23 cellular contexts compared by ENCODE assay signal in genomic region chr1:34904236-34905097, GRCh38. TPM values are rescaled to one million over a fixed set of nuclear protein-coding genes. Genes with fewer than 3 reads are reported as not detected.
"Had no signal": no experiment of that assay in that cellular context is flagged by ENCODE, and none has a peak within 500 bp of the region (broad histone marks: within the 10 kb centered on the region; RNA-seq: fewer than 3 reads in every experiment).

No MANE protein-coding gene starts in this region.

- FAIRE-seq: colon, keratinocyte had no signal

- H3K36me3 ChIP-seq: heart right ventricle, right lobe of liver, tibial artery had no signal

- H3K4me3 ChIP-seq: body of pancreas, heart right ventricle, right lobe of liver, skin epidermis, tibial artery had no signal

- H3K4me1 ChIP-seq: body of pancreas, heart right ventricle, right lobe of liver, tibial artery had no signal

- H3K27ac ChIP-seq: body of pancreas, epithelial cell of prostate, heart right ventricle, right lobe of liver, skin epidermis, tibial artery had no signal

- ATAC-seq: activated CD4-positive, alpha-beta T cell treated with anti-CD3 and anti-CD28 coated beads for 36 hours; body of pancreas; heart right ventricle; left colon; right lobe of liver; WTC11 had no signal

- H3K4me1 Mint-ChIP-seq: activated CD4-positive, alpha-beta T cell treated with anti-CD3 and anti-CD28 coated beads for 36 hours; WTC11 had no signal

- DNase-seq: activated CD4-positive, alpha-beta T cell treated with anti-CD3 and anti-CD28 coated beads for 36 hours; activated CD4-positive, alpha-beta T cell treated with anti-CD3 and anti-CD28 coated beads, Interleukin-2, amount 50 U/mL, for 4 hours; activated effector memory CD4-positive, alpha-beta T cell treated with anti-CD3 and anti-CD28 coated beads, Interleukin-2, amount 50 U/mL, for 16 hours; activated naive CD4-positive, alpha-beta T cell treated with anti-CD3 and anti-CD28 coated beads, Interleukin-2, amount 50 U/mL, for 16 hours; anterior cingulate cortex; body of pancreas; heart right ventricle; left colon; occipital lobe; posterior cingulate gyrus; stimulated activated CD4-positive, alpha-beta T cell treated with anti-CD3 and anti-CD28 coated beads, Interleukin-1b, Interleukin-23, amount 100 ng/mL, for 48 hours; T1000; tibial artery had no signal

- H3K4me3 Mint-ChIP-seq: activated CD4-positive, alpha-beta T cell treated with anti-CD3 and anti-CD28 coated beads for 36 hours; memory B cell; stimulated activated naive CD8-positive, alpha-beta T cell treated with anti-CD3 and anti-CD28 coated beads, Interleukin-15, Interleukin-2, amounts not matched to agents 100 ng/mL and 50 ng/mL, for 24 hours; T-helper 1 cell treated with Interleukin-12 subunit alpha and Interleukin-12 subunit beta and Interleukin-4 antibody, amounts not matched to agents 30 μg/mL and 1 μg/mL, for 36 hours; WTC11 had no signal

- H3K27me3 ChIP-seq: body of pancreas, right lobe of liver had no signal

- H3K27ac Mint-ChIP-seq: activated CD4-positive, alpha-beta T cell treated with anti-CD3 and anti-CD28 coated beads for 36 hours; memory B cell; stimulated activated naive CD8-positive, alpha-beta T cell treated with anti-CD3 and anti-CD28 coated beads, Interleukin-15, Interleukin-2, amounts not matched to agents 100 ng/mL and 50 ng/mL, for 24 hours; T-helper 1 cell treated with Interleukin-12 subunit alpha and Interleukin-12 subunit beta and Interleukin-4 antibody, amounts not matched to agents 30 μg/mL and 1 μg/mL, for 36 hours; WTC11 had no signal

- H3K9me3 ChIP-seq: body of pancreas, heart right ventricle, right lobe of liver, tibial artery had no signal

- H3K9me3 Mint-ChIP-seq: memory B cell; stimulated activated naive CD8-positive, alpha-beta T cell treated with anti-CD3 and anti-CD28 coated beads, Interleukin-15, Interleukin-2, amounts not matched to agents 100 ng/mL and 50 ng/mL, for 24 hours; T-helper 1 cell treated with Interleukin-12 subunit alpha and Interleukin-12 subunit beta and Interleukin-4 antibody, amounts not matched to agents 30 μg/mL and 1 μg/mL, for 36 hours; WTC11 had no signal

- H3K36me3 Mint-ChIP-seq: WTC11 had no signal

RNA-seq across cellular contexts. Expression of gene DLGAP3, which starts 25.0 kb away (rescaled TPM):
- total RNA-seq: urinary bladder had no signal
- polyA plus RNA-seq: keratinocyte had no signal
